8 cellular contexts compared by ENCODE assay signal in the genomic region with DNA sequence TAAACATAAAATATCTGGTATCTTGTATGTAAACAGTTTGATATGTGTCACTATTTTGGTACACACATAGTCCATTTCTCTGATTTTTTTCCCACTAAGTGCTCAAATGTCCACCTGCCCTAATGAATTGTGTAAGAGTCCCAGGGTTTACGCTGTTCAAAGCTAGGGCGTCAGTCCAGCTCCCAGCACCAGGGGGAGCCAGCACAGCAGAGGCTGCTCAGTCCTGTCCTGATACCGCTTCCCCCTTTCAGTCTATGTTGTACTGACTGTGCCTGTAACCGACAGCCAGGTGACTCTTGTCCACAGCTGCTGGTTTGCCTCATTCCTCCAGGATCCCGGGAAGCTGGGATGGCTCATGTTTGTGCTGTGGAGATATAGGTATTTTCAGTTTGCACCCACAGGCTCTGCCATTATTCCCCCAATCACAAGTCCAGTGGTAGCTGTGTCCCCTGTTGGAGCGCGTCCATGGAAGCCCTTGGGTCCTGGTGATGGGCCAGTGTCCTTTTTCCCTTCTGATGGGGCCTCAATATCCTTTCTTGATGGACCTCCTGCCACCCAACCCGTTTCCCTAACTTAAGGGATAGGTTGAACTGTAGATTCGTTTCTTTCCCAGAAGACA.
DNase-seq lines count a peak whose midpoint lies in the region; ATAC-seq lines count a peak whose summit lies in the region.

No MANE protein-coding gene starts in this region.

- H3K36me3 ChIP-seq in CD4-positive, CD25-positive, alpha-beta regulatory T cell (ENCODE audit: control insufficient read depth, insufficient read depth, low read length): no peaks in the 10 kb centered on the region
- no peaks in the 10 kb centered on the region for H3K36me3 ChIP-seq in trophoblast cell (ENCODE audit: control insufficient read depth in 1 of 2, insufficient read depth in 2 of 2, low read length in 2 of 2)

- H3K4me2 ChIP-seq in trophoblast cell (ENCODE audit: low read length): no peak overlapping the region

- H3K79me1 ChIP-seq in trophoblast cell (ENCODE audit: low read length): no peaks in the 10 kb centered on the region

- H4K12ac ChIP-seq in trophoblast cell (ENCODE audit: low read depth, low read length): no peak overlapping the region

- H3K9me3 Mint-ChIP-seq in CD4-positive, CD25-positive, alpha-beta regulatory T cell: peaks cover 0 to 3% (median 0%) of the 10 kb centered on the region in 7 donors
- H3K9me3 Mint-ChIP-seq in activated CD8-positive, alpha-beta memory T cell treated with anti-CD3 and anti-CD28 coated beads, Interleukin-2, amount 10 ng/mL, durations not matched to agents 7 days and 5 days (ENCODE audit: low read depth): no peaks in the 10 kb centered on the region

- WGBS in trophoblast cell (ENCODE audit: extremely low coverage, insufficient coverage, insufficient read length): no CpG with 5 or more reads among the region's 9 CpGs

- no peak overlapping the region for H2BK5ac ChIP-seq in trophoblast cell (ENCODE audit: low read depth, low read length, poor library complexity)

- no peaks in the 10 kb centered on the region for H3K9me3 ChIP-seq in CD4-positive, CD25-positive, alpha-beta regulatory T cell (ENCODE audit: control insufficient read depth in 2 of 2, low read length in 2 of 2)
- H3K9me3 ChIP-seq in trophoblast cell (ENCODE audit: insufficient read depth, low read depth, low read length): no peaks in the 10 kb centered on the region

- no peak overlapping the region for H2AK5ac ChIP-seq in trophoblast cell (ENCODE audit: low read length)

- H3K27me3 ChIP-seq in CD4-positive, CD25-positive, alpha-beta regulatory T cell (ENCODE audit: control insufficient read depth, insufficient read depth, low read length): peaks cover 4% of the 10 kb centered on the region
- no peaks in the 10 kb centered on the region for H3K27me3 ChIP-seq in trophoblast cell (ENCODE audit: insufficient read depth, low read length)

- no peak overlapping the region for H2BK12ac ChIP-seq in trophoblast cell (ENCODE audit: low read length)

- no peak overlapping the region for H3K27ac ChIP-seq in CD4-positive, CD25-positive, alpha-beta regulatory T cell (ENCODE audit: insufficient read depth, low read length, poor library complexity, severe bottlenecking)
- no peak overlapping the region for H3K27ac ChIP-seq in trophoblast cell (ENCODE audit: low read depth, low read length)

- H3K79me2 ChIP-seq in trophoblast cell (ENCODE audit: control insufficient read depth, insufficient read depth, low read length, poor library complexity): no peaks in the 10 kb centered on the region

- H3K27ac Mint-ChIP-seq in CD4-positive, CD25-positive, alpha-beta regulatory T cell: no peak overlapping the region
- H3K27ac Mint-ChIP-seq in activated CD8-positive, alpha-beta memory T cell treated with anti-CD3 and anti-CD28 coated beads, Interleukin-2, amount 10 ng/mL, durations not matched to agents 7 days and 5 days: no peak overlapping the region

- no peak overlapping the region for H2BK120ac ChIP-seq in trophoblast cell (ENCODE audit: insufficient read depth, low read length, poor library complexity)

- CTCF ChIA-PET in activated CD8-positive, alpha-beta memory T cell treated with anti-CD3 and anti-CD28 coated beads, Interleukin-2, amount 10 ng/mL, durations not matched to agents 7 days and 5 days (lab: Charles Lee): interaction anchor here (0.6 to 1.6 kb wide), 9 partner anchors 8 to 1251 kb away, joined by 3 to 7 read pairs (median 5); no protein-coding TSS in a partner anchor

- H2AFZ ChIP-seq in trophoblast cell (ENCODE audit: insufficient read depth, low read length, poor library complexity): no peak overlapping the region

- no peak overlapping the region for H4K91ac ChIP-seq in trophoblast cell (ENCODE audit: low read depth, low read length)

- no peaks in the 10 kb centered on the region for H3K4me1 Mint-ChIP-seq in CD4-positive, CD25-positive, alpha-beta regulatory T cell
- H3K4me1 Mint-ChIP-seq in activated CD8-positive, alpha-beta memory T cell treated with anti-CD3 and anti-CD28 coated beads, Interleukin-2, amount 10 ng/mL, durations not matched to agents 7 days and 5 days: peaks cover 7% of the 10 kb centered on the region

- H3K23ac ChIP-seq in trophoblast cell (ENCODE audit: low read length): no peak overlapping the region

- H3K27me3 Mint-ChIP-seq in CD4-positive, CD25-positive, alpha-beta regulatory T cell: peaks cover 9% of the 10 kb centered on the region
- peaks cover 5% of the 10 kb centered on the region for H3K27me3 Mint-ChIP-seq in activated CD8-positive, alpha-beta memory T cell treated with anti-CD3 and anti-CD28 coated beads, Interleukin-2, amount 10 ng/mL, durations not matched to agents 7 days and 5 days

- peak; percentile 52 to 70 for ATAC-seq in CD4-positive, CD25-positive, alpha-beta regulatory T cell (ENCODE audit: low read depth in 2 of 2)
- ATAC-seq in GM19328 (IDR thresholded peaks at IDR 0.05; ENCODE audit: unreplicated experiment) (peak; percentile 99), HG03196 (IDR thresholded peaks at IDR 0.05; ENCODE audit: unreplicated experiment) (peak; percentile 99)
- peak; percentile 88 for ATAC-seq in activated CD8-positive, alpha-beta memory T cell treated with anti-CD3 and anti-CD28 coated beads, Interleukin-2, amount 10 ng/mL, durations not matched to agents 7 days and 5 days

- H3K4me3 Mint-ChIP-seq in CD4-positive, CD25-positive, alpha-beta regulatory T cell: no peak overlapping the region
- no peak overlapping the region for H3K4me3 Mint-ChIP-seq in activated CD8-positive, alpha-beta memory T cell treated with anti-CD3 and anti-CD28 coated beads, Interleukin-2, amount 10 ng/mL, durations not matched to agents 7 days and 5 days

- H3K36me3 Mint-ChIP-seq in CD4-positive, CD25-positive, alpha-beta regulatory T cell: no peaks in the 10 kb centered on the region
- no peaks in the 10 kb centered on the region for H3K36me3 Mint-ChIP-seq in activated CD8-positive, alpha-beta memory T cell treated with anti-CD3 and anti-CD28 coated beads, Interleukin-2, amount 10 ng/mL, durations not matched to agents 7 days and 5 days

- no peak overlapping the region for H3K18ac ChIP-seq in trophoblast cell (ENCODE audit: low read length)

- DNase-seq in CD4-positive, CD25-positive, alpha-beta regulatory T cell: peak in 2 of 3 donors; percentile 16 to 55
- DNase-seq in NCI-H82 treated with DMSO at 0.1 percent for 48 hours (lab: John Stamatoyannopoulos, UW; ENCODE audit: unreplicated experiment) (peak; percentile 17), foreskin melanocyte (peak; percentile 19), trophoblast cell (peak; percentile 66 to 77), middle frontal gyrus (ENCODE audit: extremely low spot score, low spot score) (no peak)
- peak; percentile 66 for DNase-seq in activated CD8-positive, alpha-beta memory T cell treated with anti-CD3 and anti-CD28 coated beads, Interleukin-2, amount 10 ng/mL, durations not matched to agents 7 days and 5 days

- H3K4me3 ChIP-seq in CD4-positive, CD25-positive, alpha-beta regulatory T cell (ENCODE audit: low read depth, low read length): no peak overlapping the region
- H3K4me3 ChIP-seq in trophoblast cell (ENCODE audit: low read depth, low read length): no peak overlapping the region

- H3K14ac ChIP-seq in trophoblast cell (ENCODE audit: low read length): no peak overlapping the region

- no peak overlapping the region for H3K4ac ChIP-seq in trophoblast cell (ENCODE audit: low read depth, low read length)

- H3K9ac ChIP-seq in trophoblast cell (ENCODE audit: low read length): no peak overlapping the region

- H4K8ac ChIP-seq in trophoblast cell (ENCODE audit: low read depth, low read length): no peak overlapping the region

- H3K4me1 ChIP-seq in CD4-positive, CD25-positive, alpha-beta regulatory T cell (ENCODE audit: control insufficient read depth, insufficient read depth, low read length, poor library complexity, severe bottlenecking): no peaks in the 10 kb centered on the region
- H3K4me1 ChIP-seq in trophoblast cell (ENCODE audit: control insufficient read depth in 1 of 2, insufficient read depth in 2 of 2, low read length in 2 of 2): no peaks in the 10 kb centered on the region
